Comparison of ENCODE assay signal across 8 cellular contexts in genomic region chr19:48249502-48250014, GRCh38. TPM values are rescaled to one million over a fixed set of nuclear protein-coding genes. Genes with fewer than 3 reads are reported as not detected.
DNase-seq lines count a peak whose midpoint lies in the region; ATAC-seq lines count a peak whose summit lies in the region.

No MANE protein-coding gene starts in this region.

- H3K9me3 Mint-ChIP-seq in activated naive CD8-positive, alpha-beta T cell treated with anti-CD3 and anti-CD28 coated beads for 36 hours = no peaks in the 10 kb centered on the region

- H3K27me3 Mint-ChIP-seq in activated naive CD8-positive, alpha-beta T cell treated with anti-CD3 and anti-CD28 coated beads for 36 hours = no peaks in the 10 kb centered on the region

- H3K27ac Mint-ChIP-seq in activated naive CD8-positive, alpha-beta T cell treated with anti-CD3 and anti-CD28 coated beads for 36 hours = peak overlapping the region; percentile 99

- H3K9me3 ChIP-seq in BLaER1 (no peaks in the 10 kb centered on the region), mucosa of stomach (ENCODE audit: control insufficient read depth, low read length) (no peaks in the 10 kb centered on the region), stomach smooth muscle (ENCODE audit: control insufficient read depth in 2 of 2, low read length in 2 of 2) (no peaks in the 10 kb centered on the region)

- H3K27ac ChIP-seq in BLaER1 = peak overlapping the region; percentile 92
- peak overlapping the region; percentile 13 for H3K27ac ChIP-seq in stomach smooth muscle (ENCODE audit: low read length)

- H3K4me1 ChIP-seq in BLaER1 = peaks cover 64% of the 10 kb centered on the region
- peaks cover 3% of the 10 kb centered on the region for H3K4me1 ChIP-seq in mucosa of stomach (ENCODE audit: control insufficient read depth, insufficient read depth, low read length)
- no peaks in the 10 kb centered on the region for H3K4me1 ChIP-seq in stomach smooth muscle (ENCODE audit: control insufficient read depth, insufficient read depth, low read length)

- ATAC-seq in GM21737 (IDR thresholded peaks at IDR 0.05; ENCODE audit: unreplicated experiment) (peak; percentile 65), HG02840 (IDR thresholded peaks at IDR 0.05; ENCODE audit: low FRiP score, unreplicated experiment) (no peak)

- peaks cover 55% of the 10 kb centered on the region for H3K36me3 Mint-ChIP-seq in activated naive CD8-positive, alpha-beta T cell treated with anti-CD3 and anti-CD28 coated beads for 36 hours

- H3K9ac ChIP-seq in BLaER1 = peak overlapping the region; percentile 80
- H3K9ac ChIP-seq in mucosa of stomach (ENCODE audit: low read length) = peak overlapping the region; percentile 25
- no peak overlapping the region for H3K9ac ChIP-seq in stomach smooth muscle (ENCODE audit: low read length in 2 of 2)

- DNase-seq in SW 1271 (lab: John Stamatoyannopoulos, UW) (peak; percentile 63 to 82), islet precursor cell (no peak)
- DNase-seq in activated naive CD8-positive, alpha-beta T cell treated with anti-CD3 and anti-CD28 coated beads for 36 hours = peak; percentile 80

- H3K27me3 ChIP-seq in BLaER1 (no peaks in the 10 kb centered on the region), mucosa of stomach (ENCODE audit: control insufficient read depth, insufficient read depth, low read length) (no peaks in the 10 kb centered on the region), stomach smooth muscle (ENCODE audit: control insufficient read depth in 1 of 2, insufficient read depth in 2 of 2, low read length in 2 of 2) (no peaks in the 10 kb centered on the region)

- peak overlapping the region; percentile 91 for H3K4me3 Mint-ChIP-seq in activated naive CD8-positive, alpha-beta T cell treated with anti-CD3 and anti-CD28 coated beads for 36 hours

- peaks cover 72% of the 10 kb centered on the region for H3K4me1 Mint-ChIP-seq in activated naive CD8-positive, alpha-beta T cell treated with anti-CD3 and anti-CD28 coated beads for 36 hours

- H3K4me2 ChIP-seq in BLaER1 = peak overlapping the region; percentile 81

- H3K36me3 ChIP-seq in BLaER1 (peaks cover 24% of the 10 kb centered on the region), mucosa of stomach (ENCODE audit: control insufficient read depth, insufficient read depth, low read length) (peaks cover 8% of the 10 kb centered on the region), stomach smooth muscle (ENCODE audit: control insufficient read depth in 2 of 2, insufficient read depth in 2 of 2, low read length in 2 of 2) (peaks cover 2 to 6% of the 10 kb centered on the region in 2 donors)

- no peaks in the 10 kb centered on the region for H4K20me1 ChIP-seq in BLaER1

- peak overlapping the region; percentile 65 for H3K4me3 ChIP-seq in BLaER1
- no peak overlapping the region for H3K4me3 ChIP-seq in mucosa of stomach (ENCODE audit: low read length)
- H3K4me3 ChIP-seq in stomach smooth muscle (ENCODE audit: low read length in 2 of 2) = peak overlapping the region in 1 of 2 donors; percentile 61

RNA-seq across cellular contexts. Expression of gene CARD8, which starts 6.2 kb away (rescaled TPM):
- 100 to 1,000 TPM; 102 to 103 TPM for total RNA-seq in activated naive CD8-positive, alpha-beta T cell treated with anti-CD3 and anti-CD28 coated beads for 36 hours

RNA-seq across cellular contexts. Expression of gene ZNF114, which starts 20.3 kb away (rescaled TPM):
- total RNA-seq in activated naive CD8-positive, alpha-beta T cell treated with anti-CD3 and anti-CD28 coated beads for 36 hours = under 1 TPM; 0.44 to 0.60 TPM

Comparison
In these comparisons a context has a peak if more than half of its experiments do, and no peak if none do; other contexts are left out.
1. H3K9ac ChIP-seq: peak in BLaER1 (single experiment) and mucosa of stomach (single experiment); none in stomach smooth muscle (0 of 2).